In the genomic region with DNA sequence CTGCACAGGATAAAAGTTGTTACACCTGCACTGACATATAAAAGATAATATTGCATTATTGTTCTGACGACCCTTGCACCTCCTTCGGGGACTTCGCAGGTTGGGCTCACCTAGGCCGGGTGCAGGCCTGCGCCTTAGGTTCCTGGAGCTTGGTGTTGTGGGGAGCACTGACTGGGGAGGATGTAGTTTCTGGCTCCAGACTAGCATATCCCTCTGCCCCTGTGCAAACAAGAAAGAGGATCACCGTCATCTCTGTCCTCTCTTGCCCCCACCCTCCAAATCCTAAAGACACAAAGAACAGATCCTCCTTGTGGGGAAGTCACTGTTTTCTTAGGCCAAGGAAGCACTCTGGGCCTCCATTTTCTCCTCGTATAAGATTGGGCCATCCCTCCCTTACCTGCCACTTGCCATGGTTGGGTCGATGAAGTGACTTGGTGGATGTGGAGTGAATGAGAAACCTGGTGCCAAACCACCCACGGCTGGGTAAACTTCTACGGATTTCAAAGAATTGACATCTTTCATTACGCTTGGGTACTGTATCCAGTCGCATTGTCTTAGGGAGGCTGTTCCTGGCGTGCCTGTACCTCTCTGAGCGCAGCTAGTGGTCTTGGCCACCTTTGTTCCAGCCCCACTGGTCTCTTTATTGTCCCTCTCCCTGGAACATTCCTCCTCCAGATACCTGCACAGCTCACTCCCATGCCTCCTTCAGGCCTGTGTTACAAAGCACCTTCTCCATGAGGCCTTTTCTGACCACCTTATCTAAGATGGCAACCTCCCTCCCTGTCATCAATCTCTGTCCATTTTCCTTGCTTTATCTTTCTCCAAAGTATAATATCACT, we compare ENCODE assay signal across 22 cellular contexts. TPM values are rescaled to one million over a fixed set of nuclear protein-coding genes. Genes with fewer than 3 reads are reported as not detected.
DNase-seq lines count a peak whose midpoint lies in the region; ATAC-seq, FAIRE-seq and TF ChIP-seq lines count a peak whose summit lies in the region.
"Had no signal": no experiment of that assay in that cellular context is flagged by ENCODE, and none has a peak within 500 bp of the region (broad histone marks: within the 10 kb centered on the region; RNA-seq: fewer than 3 reads in every experiment).

No MANE protein-coding gene starts in this region.

- DNase-seq in activated effector memory CD4-positive, alpha-beta T cell treated with anti-CD3 and anti-CD28 coated beads, Interleukin-2, amount 50 U/mL, for 16 hours = peak; percentile 48
- no peak for DNase-seq in activated effector memory CD4-positive, alpha-beta T cell treated with Interleukin-2 at 50 U/mL for 16 hours
- DNase-seq in bronchial epithelial cell (ENCODE audit: low read depth) (no peak), islet precursor cell (peak; percentile 46), vagina (ENCODE audit: extremely low spot score in 2 of 2) (peak; percentile 75 to 77)
- DNase-seq in activated T-cell treated with anti-CD3 and anti-CD28 coated beads, Interleukin-2, amount 50 U/mL, for 1 hour = no peak
- DNase-seq: AML-193; Caco-2; CD4-positive, alpha-beta T cell; DMS153; DMS79; GDM1; GOT3; HCEC 1CT; IMR-90 had no signal

- FAIRE-seq in bronchial epithelial cell (lab: Jason Lieb, UNC) = peak; percentile 32
- FAIRE-seq: A549, GM12892, HTR-8/SVneo had no signal

- H3K4me1 ChIP-seq in vagina = peaks cover 1% of the 10 kb centered on the region
- H3K4me1 ChIP-seq: Caco-2 had no signal

- H3K27ac ChIP-seq in vagina = no peak overlapping the region
- H3K27ac ChIP-seq: 22Rv1, A549, C4-2B had no signal

- ATAC-seq in HG02610 (IDR thresholded peaks at IDR 0.05; ENCODE audit: unreplicated experiment) = no peak
- no peak for ATAC-seq in HG03097 (IDR thresholded peaks at IDR 0.05; ENCODE audit: low FRiP score, unreplicated experiment)
- ATAC-seq: A549 had no signal

- peaks cover 3% of the 10 kb centered on the region for H3K27me3 ChIP-seq in bronchial epithelial cell (ENCODE audit: control insufficient read depth, insufficient read depth, low read length)
- H3K27me3 ChIP-seq in vagina = no peaks in the 10 kb centered on the region

- TF ChIP-seq POLR2A in vagina (IDR thresholded peaks at IDR 0.05) = no peak

- H3K36me3 ChIP-seq in bronchial epithelial cell (ENCODE audit: control insufficient read depth, insufficient read depth, low read length) = no peaks in the 10 kb centered on the region
- H3K36me3 ChIP-seq in vagina = no peaks in the 10 kb centered on the region

- H3K4me3 ChIP-seq in bronchial epithelial cell (ENCODE audit: low read depth, low read length) = no peak overlapping the region
- H3K4me3 ChIP-seq in vagina = no peak overlapping the region
- H3K4me3 ChIP-seq: A549 had no signal

- no peak for TF ChIP-seq CTCF in bronchial epithelial cell (IDR thresholded peaks at IDR 0.05; ENCODE audit: insufficient read depth, low read length, severe bottlenecking)
- TF ChIP-seq CTCF in vagina (IDR thresholded peaks at IDR 0.05) = no peak

- no peaks in the 10 kb centered on the region for H3K9me3 ChIP-seq in vagina
- H3K9me3 ChIP-seq: A549, Caco-2 had no signal

- intact Hi-C loops in vagina (cut with DNase I) = no loop called here

RNA-seq across cellular contexts. Expression of a gene that starts 34.4 kb away (rescaled TPM):
- 117 and 337 TPM in 2 replicates for total RNA-seq in bronchial epithelial cell
- total RNA-seq in vagina = 409 TPM
- total RNA-seq: Caco-2; CD4-positive, alpha-beta T cell had no signal

RNA-seq across cellular contexts. Expression of a gene that starts 58.3 kb away (rescaled TPM):
- total RNA-seq in bronchial epithelial cell (under 0.01 and 0.26 TPM in 2 replicates), vagina (not detected)
- total RNA-seq: CD4-positive, alpha-beta T cell; IMR-90 had no signal

Comparison
In these comparisons a context has a peak if more than half of its experiments do, and no peak if none do; other contexts are left out.
1. DNase-seq: peak in activated effector memory CD4-positive, alpha-beta T cell treated with anti-CD3 and anti-CD28 coated beads, Interleukin-2, amount 50 U/mL, for 16 hours (single experiment), islet precursor cell (single experiment) and vagina (2 of 2); none in activated effector memory CD4-positive, alpha-beta T cell treated with Interleukin-2 at 50 U/mL for 16 hours (single experiment), bronchial epithelial cell (single experiment) and activated T-cell treated with anti-CD3 and anti-CD28 coated beads, Interleukin-2, amount 50 U/mL, for 1 hour (single experiment).